28 cellular contexts compared by ENCODE assay signal in the genomic region with DNA sequence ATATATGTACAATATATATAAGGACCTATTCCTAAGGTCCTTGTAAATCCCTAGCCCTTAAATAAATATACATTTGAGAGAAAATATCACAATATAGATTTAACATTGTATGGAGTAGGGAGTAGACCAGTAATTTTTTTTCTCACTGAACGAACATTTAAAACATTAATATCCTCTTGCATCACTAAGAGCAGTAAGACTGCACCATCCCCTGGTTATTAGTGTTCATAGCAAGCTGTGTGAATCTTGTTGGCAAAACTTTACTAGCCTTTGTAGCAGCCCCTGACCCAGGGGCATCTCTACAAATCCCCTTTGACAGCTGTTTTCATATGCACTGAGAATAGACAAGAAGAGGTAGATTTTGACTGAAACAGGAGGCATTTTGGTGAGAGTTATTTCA.
DNase-seq lines count a peak whose midpoint lies in the region; ATAC-seq and TF ChIP-seq lines count a peak whose summit lies in the region.
"Had no signal": no experiment of that assay in that cellular context is flagged by ENCODE, and none has a peak within 500 bp of the region (broad histone marks: within the 10 kb centered on the region; RNA-seq: fewer than 3 reads in every experiment).

No MANE protein-coding gene starts in this region.

- H3K27me3 Mint-ChIP-seq in T-cell = peaks cover 0 to 18% of the 10 kb centered on the region in 2 donors
- H3K27me3 Mint-ChIP-seq: activated CD4-positive, alpha-beta memory T cell treated with anti-CD3 and anti-CD28 coated beads for 36 hours; type B pancreatic cell had no signal

- H3K27ac ChIP-seq in PC-9 (no peak overlapping the region), right lobe of liver (no peak overlapping the region), transverse colon (no peak overlapping the region)
- H3K27ac ChIP-seq: BLaER1, lower lobe of right lung, psoas muscle had no signal

- peak; percentile 44 for DNase-seq in LHCN-M2 (ENCODE audit: low read depth)
- no peak for DNase-seq in PC-9
- no peak for DNase-seq in epithelial cell of proximal tubule (ENCODE audit: low read depth)
- DNase-seq in right lobe of liver = no peak
- DNase-seq in DMS79 (lab: John Stamatoyannopoulos, UW) = no peak
- DNase-seq in transverse colon = no peak
- no peak for DNase-seq in EL
- no peak for DNase-seq in T-cell
- DNase-seq: activated CD4-positive, alpha-beta memory T cell treated with anti-CD3 and anti-CD28 coated beads for 36 hours; activated CD4-positive, CD25-positive, alpha-beta regulatory T cell treated with anti-CD3 and anti-CD28 coated beads, Interleukin-2, amount 50 U/mL, for 72 hours; activated CD8-positive, alpha-beta memory T cell treated with anti-CD3 and anti-CD28 coated beads, Interleukin-2, amount 50 U/mL, for 4 hours; activated naive CD4-positive, alpha-beta T cell treated with anti-CD3 and anti-CD28 coated beads, Interleukin-2, amount 50 U/mL, for 16 hours; amniotic stem cell; DMS153; lower lobe of right lung; mucosa of descending colon; NCI-H1092 treated with DMSO at 0.1 percent for 48 hours; NCI-H187; NCI-H2171; NCI-H510A; psoas muscle; SHP77; T-helper 2 cell had no signal

- no peak overlapping the region for H3K4me2 ChIP-seq in PC-9
- H3K4me2 ChIP-seq: BLaER1 had no signal

- intact Hi-C loops in PC-9 (cut with micrococcal nuclease; ENCODE audit: unreplicated experiment) (loop anchor here (1.0 kb wide), 1 partner anchor 146 kb away; a partner anchor contains a TSS), right lobe of liver (cut with DNase I) (no loop called here), transverse colon (cut with DNase I; ENCODE audit: low total_unique reads) (no loop called here)

- H3K9me3 ChIP-seq in PC-9 (ENCODE audit: insufficient read depth, low read depth) = no peaks in the 10 kb centered on the region
- H3K9me3 ChIP-seq in right lobe of liver = no peaks in the 10 kb centered on the region
- no peaks in the 10 kb centered on the region for H3K9me3 ChIP-seq in transverse colon
- H3K9me3 ChIP-seq: lower lobe of right lung, mucosa of descending colon, psoas muscle had no signal

- H3K27me3 ChIP-seq in PC-9 (ENCODE audit: insufficient read depth, low read depth) = no peaks in the 10 kb centered on the region
- no peaks in the 10 kb centered on the region for H3K27me3 ChIP-seq in right lobe of liver
- no peaks in the 10 kb centered on the region for H3K27me3 ChIP-seq in transverse colon
- H3K27me3 ChIP-seq: BLaER1 had no signal

- no peaks in the 10 kb centered on the region for H4K20me1 ChIP-seq in PC-9 (ENCODE audit: insufficient read depth)
- H4K20me1 ChIP-seq: BLaER1 had no signal

- in situ Hi-C loops in transverse colon (cut with MboI; ENCODE audit: low pct_ligation_motif_present in 1 of 4, low pct_unique_long_range_greater_than_20kb in 1 of 4, low sequenced_read_pairs in 3 of 4) = no loop called here

- no peaks in the 10 kb centered on the region for H3K4me1 Mint-ChIP-seq in T-cell
- H3K4me1 Mint-ChIP-seq: stimulated activated effector memory CD8-positive, alpha-beta T cell treated with anti-CD3 and anti-CD28 coated beads, Interleukin-12 subunit alpha, Interleukin-12 subunit beta, amount 100 ng/mL, for 72 hours had no signal

- H3K4me1 ChIP-seq in PC-9 (replicated peaks; ENCODE audit: insufficient read depth) (peaks cover 7% of the 10 kb centered on the region), right lobe of liver (peaks cover 0 to 3% (median 0%) of the 10 kb centered on the region in 4 donors), transverse colon (no peaks in the 10 kb centered on the region)
- H3K4me1 ChIP-seq: BLaER1, lower lobe of right lung, psoas muscle had no signal

- H3K36me3 Mint-ChIP-seq in T-cell = no peaks in the 10 kb centered on the region
- H3K36me3 Mint-ChIP-seq: activated CD4-positive, alpha-beta memory T cell treated with anti-CD3 and anti-CD28 coated beads for 36 hours; natural killer cell treated with Interleukin-12 subunit alpha and Interleukin-12 subunit beta and Interleukin-15 and Interleukin-18, amount 100 ng/mL, for 72 hours; stimulated activated effector memory CD8-positive, alpha-beta T cell treated with anti-CD3 and anti-CD28 coated beads, Interleukin-12 subunit alpha, Interleukin-12 subunit beta, amount 100 ng/mL, for 72 hours; type B pancreatic cell had no signal

- CTCF ChIA-PET in PC-9 (lab: Charles Lee) = no interaction called here
- CTCF ChIA-PET in T-cell (lab: Charles Lee) = no interaction called here

- WGBS in right lobe of liver (ENCODE audit: insufficient coverage, low coverage, low lambda C conversion rate, missing lambda C conversion rate) = 0% methylated on average over 1 of the region's 1 CpG
- 11 to 25% methylated on average over 1 of the region's 1 CpG for WGBS in transverse colon (ENCODE audit: low coverage in 1 of 2), 2 donors

- no peaks in the 10 kb centered on the region for H3K9me2 ChIP-seq in PC-9 (ENCODE audit: insufficient read depth)

- H3K79me2 ChIP-seq in PC-9 (ENCODE audit: low read depth) = no peaks in the 10 kb centered on the region

- H3K27ac Mint-ChIP-seq in T-cell = no peak overlapping the region
- H3K27ac Mint-ChIP-seq: activated CD4-positive, alpha-beta memory T cell treated with anti-CD3 and anti-CD28 coated beads for 36 hours; natural killer cell treated with Interleukin-12 subunit alpha and Interleukin-12 subunit beta and Interleukin-15 and Interleukin-18, amount 100 ng/mL, for 72 hours; stimulated activated effector memory CD8-positive, alpha-beta T cell treated with anti-CD3 and anti-CD28 coated beads, Interleukin-12 subunit alpha, Interleukin-12 subunit beta, amount 100 ng/mL, for 72 hours; type B pancreatic cell had no signal

- TF ChIP-seq POLR2A in right lobe of liver (IDR thresholded peaks at IDR 0.05) (no peak), transverse colon (IDR thresholded peaks at IDR 0.05) (no peak)

- no peak for TF ChIP-seq EP300 in transverse colon (IDR thresholded peaks at IDR 0.05; ENCODE audit: low read depth)

- no peaks in the 10 kb centered on the region for H3K36me3 ChIP-seq in PC-9 (ENCODE audit: low read depth)
- no peaks in the 10 kb centered on the region for H3K36me3 ChIP-seq in right lobe of liver
- no peaks in the 10 kb centered on the region for H3K36me3 ChIP-seq in transverse colon
- H3K36me3 ChIP-seq: BLaER1, lower lobe of right lung had no signal

- peaks cover 0 to 8% (median 0%) of the 10 kb centered on the region in 3 donors for H3K9me3 Mint-ChIP-seq in T-cell
- H3K9me3 Mint-ChIP-seq: activated CD4-positive, alpha-beta memory T cell treated with anti-CD3 and anti-CD28 coated beads for 36 hours; natural killer cell treated with Interleukin-12 subunit alpha and Interleukin-12 subunit beta and Interleukin-15 and Interleukin-18, amount 100 ng/mL, for 72 hours; stimulated activated effector memory CD8-positive, alpha-beta T cell treated with anti-CD3 and anti-CD28 coated beads, Interleukin-12 subunit alpha, Interleukin-12 subunit beta, amount 100 ng/mL, for 72 hours; type B pancreatic cell had no signal

- no TSS peak for BruUV-seq in PC-9 (replicated peaks; lab: Mats Ljungman, UMichigan)

- POLR2A ChIA-PET in PC-9 (lab: Charles Lee; ENCODE audit: unreplicated experiment) = no interaction called here
- POLR2A ChIA-PET in T-cell (lab: Charles Lee) = no interaction called here

- H3K4me3 ChIP-seq in PC-9 (no peak overlapping the region), epithelial cell of proximal tubule (ENCODE audit: low read depth, low read length) (no peak overlapping the region), right lobe of liver (no peak overlapping the region), transverse colon (no peak overlapping the region)
- H3K4me3 ChIP-seq: BLaER1, lower lobe of right lung, mucosa of descending colon, psoas muscle had no signal

- peak; percentile 58 to 72 (median 67) for ATAC-seq in right lobe of liver
- no peak for ATAC-seq in T-cell (replicated peaks in 1 of 4)
- ATAC-seq: lower lobe of right lung; mucosa of descending colon; natural killer cell treated with Interleukin-12 subunit alpha and Interleukin-12 subunit beta and Interleukin-15 and Interleukin-18, amount 100 ng/mL, for 72 hours; Panc1; psoas muscle; stimulated activated effector memory CD8-positive, alpha-beta T cell treated with anti-CD3 and anti-CD28 coated beads, Interleukin-12 subunit alpha, Interleukin-12 subunit beta, amount 100 ng/mL, for 72 hours had no signal

- H2AFZ ChIP-seq in PC-9 = no peak overlapping the region

- H3K4me3 Mint-ChIP-seq in T-cell = no peak overlapping the region
- H3K4me3 Mint-ChIP-seq: activated CD4-positive, alpha-beta memory T cell treated with anti-CD3 and anti-CD28 coated beads for 36 hours; natural killer cell treated with Interleukin-12 subunit alpha and Interleukin-12 subunit beta and Interleukin-15 and Interleukin-18, amount 100 ng/mL, for 72 hours; stimulated activated effector memory CD8-positive, alpha-beta T cell treated with anti-CD3 and anti-CD28 coated beads, Interleukin-12 subunit alpha, Interleukin-12 subunit beta, amount 100 ng/mL, for 72 hours; type B pancreatic cell had no signal

- peak; percentile 33; the same call in 1 of the 2 replicates for TF ChIP-seq CTCF in PC-9 (conservative IDR thresholded peaks at IDR 0.05)
- peak; percentile 52 for TF ChIP-seq CTCF in epithelial cell of proximal tubule (conservative IDR thresholded peaks at IDR 0.05; ENCODE audit: low read depth, low read length)
- TF ChIP-seq CTCF in right lobe of liver (IDR thresholded peaks at IDR 0.05) = peak; percentile 28 to 42 (median 40)
- TF ChIP-seq CTCF in transverse colon (IDR thresholded peaks at IDR 0.05) = no peak

- H3F3A ChIP-seq in PC-9 (ENCODE audit: insufficient read depth, low read depth) = no peaks in the 10 kb centered on the region

Comparison
In these comparisons a context has a peak if more than half of its experiments do, and no peak if none do; other contexts are left out.
1. CTCF ChIP-seq: peak in PC-9 (single experiment), epithelial cell of proximal tubule (single experiment) and right lobe of liver (4 of 4); none in transverse colon (0 of 5).
2. ATAC-seq: peak in right lobe of liver (4 of 4); none in T-cell (0 of 4).